34 cellular contexts compared by ENCODE assay signal in genomic region chr3:113597611-113598382, GRCh38.
"Had no signal": no experiment of that assay in that cellular context is flagged by ENCODE, and none has a peak within 500 bp of the region (broad histone marks: within the 10 kb centered on the region; RNA-seq: fewer than 3 reads in every experiment).

No MANE protein-coding gene starts in this region.

- H3K27me3 Mint-ChIP-seq: activated CD4-positive, alpha-beta memory T cell treated with anti-CD3 and anti-CD28 coated beads for 36 hours; activated naive CD8-positive, alpha-beta T cell treated with anti-CD3 and anti-CD28 coated beads for 36 hours; activated T-helper 17 cell treated with anti-CD3 and anti-CD28 coated beads, Interleukin-2, amount 50 U/mL, for 72 hours had no signal

- H3K27me3 ChIP-seq: body of pancreas, Peyer's patch, SJSA1 had no signal

- H3K4me1 ChIP-seq: Peyer's patch, SJSA1 had no signal

- ATAC-seq: activated CD4-positive, CD25-positive, alpha-beta regulatory T cell treated with anti-CD3 and anti-CD28 coated beads, Interleukin-2, amount 50 U/mL, for 24 hours; activated T-cell treated with anti-CD3 and anti-CD28 coated beads, Interleukin-2, amount 50 U/mL, for 72 hours; activated T-helper 17 cell treated with anti-CD3 and anti-CD28 coated beads, Interleukin-2, amount 50 U/mL, for 72 hours; body of pancreas; PC-3; WTC11 had no signal

- H3K36me3 Mint-ChIP-seq: WTC11 had no signal

- DNase-seq: activated CD4-positive, alpha-beta memory T cell treated with anti-CD3 and anti-CD28 coated beads for 36 hours; activated CD4-positive, alpha-beta T cell treated with anti-CD3 and anti-CD28 coated beads for 4 hours; activated CD4-positive, alpha-beta T cell treated with anti-CD3 and anti-CD28 coated beads, Interleukin-2, amount 50 U/mL, for 1 hour; activated CD8-positive, alpha-beta memory T cell treated with anti-CD3 and anti-CD28 coated beads, Interleukin-2, amount 50 U/mL, for 4 hours; activated effector memory CD4-positive, alpha-beta T cell treated with anti-CD3 and anti-CD28 coated beads, Interleukin-2, amount 50 U/mL, for 16 hours; activated naive CD4-positive, alpha-beta T cell; activated naive CD4-positive, alpha-beta T cell treated with anti-CD3 and anti-CD28 coated beads, Interleukin-2, amount 50 U/mL, for 16 hours; activated naive CD8-positive, alpha-beta T cell treated with anti-CD3 and anti-CD28 coated beads for 36 hours; activated T-cell treated with anti-CD3 and anti-CD28 coated beads for 4 hours; activated T-cell treated with anti-CD3 and anti-CD28 coated beads, Interleukin-2, amount 50 U/mL, for 72 hours; amniotic stem cell; body of pancreas; Karpas-422; KBM-7; NCI-H1105; NCI-H1417 treated with DMSO at 0.1 percent for 48 hours; NCI-H187 treated with DMSO at 0.1 percent for 48 hours; NCI-H2081 treated with DMSO at 0.1 percent for 48 hours; NCI-H345; NCI-H510A; NCI-H526; NCI-H748 treated with DMSO at 0.1 percent for 48 hours; NK-92 treated with Interleukin-12 subunit alpha and Interleukin-12 subunit beta, amount 100 ng/mL, for 24 hours; PC-3; Peyer's patch; RPMI8226; SHP77 treated with DMSO at 0.1 percent for 48 hours; SK-N-SH had no signal

- H3K4me3 ChIP-seq: body of pancreas, Peyer's patch, SJSA1 had no signal

- H3K27ac Mint-ChIP-seq: activated CD4-positive, alpha-beta memory T cell treated with anti-CD3 and anti-CD28 coated beads for 36 hours; activated naive CD8-positive, alpha-beta T cell treated with anti-CD3 and anti-CD28 coated beads for 36 hours; activated T-cell treated with anti-CD3 and anti-CD28 coated beads, Interleukin-2, amount 50 U/mL, for 72 hours; activated T-helper 17 cell treated with anti-CD3 and anti-CD28 coated beads, Interleukin-2, amount 50 U/mL, for 72 hours; T-helper 1 cell treated with Interleukin-12 subunit alpha and Interleukin-12 subunit beta and Interleukin-4 antibody, amounts not matched to agents 30 μg/mL and 1 μg/mL, for 36 hours; T-helper 2 cell treated with Interferon-gamma antibody and Interleukin-4, amounts not matched to agents 5 μg/mL and 100 μg/mL, for 36 hours; WTC11 had no signal

- H3K4me1 Mint-ChIP-seq: activated naive CD8-positive, alpha-beta T cell treated with anti-CD3 and anti-CD28 coated beads for 36 hours; activated T-helper 17 cell treated with anti-CD3 and anti-CD28 coated beads, Interleukin-2, amount 50 U/mL, for 72 hours had no signal

- H3K9me3 ChIP-seq: body of pancreas, Peyer's patch, SJSA1, SK-N-SH had no signal

- H3K27ac ChIP-seq: body of pancreas, Peyer's patch, SJSA1 had no signal

- H3K9me3 Mint-ChIP-seq: activated CD4-positive, alpha-beta memory T cell treated with anti-CD3 and anti-CD28 coated beads for 36 hours; activated naive CD8-positive, alpha-beta T cell treated with anti-CD3 and anti-CD28 coated beads for 36 hours; activated T-cell treated with anti-CD3 and anti-CD28 coated beads, Interleukin-2, amount 50 U/mL, for 72 hours; activated T-helper 17 cell treated with anti-CD3 and anti-CD28 coated beads, Interleukin-2, amount 50 U/mL, for 72 hours; T-helper 1 cell treated with Interleukin-12 subunit alpha and Interleukin-12 subunit beta and Interleukin-4 antibody, amounts not matched to agents 30 μg/mL and 1 μg/mL, for 36 hours; T-helper 2 cell treated with Interferon-gamma antibody and Interleukin-4, amounts not matched to agents 5 μg/mL and 100 μg/mL, for 36 hours; WTC11 had no signal

- H3K4me3 Mint-ChIP-seq: activated CD4-positive, alpha-beta memory T cell treated with anti-CD3 and anti-CD28 coated beads for 36 hours; activated naive CD8-positive, alpha-beta T cell treated with anti-CD3 and anti-CD28 coated beads for 36 hours; activated T-cell treated with anti-CD3 and anti-CD28 coated beads, Interleukin-2, amount 50 U/mL, for 72 hours; activated T-helper 17 cell treated with anti-CD3 and anti-CD28 coated beads, Interleukin-2, amount 50 U/mL, for 72 hours; T-helper 1 cell treated with Interleukin-12 subunit alpha and Interleukin-12 subunit beta and Interleukin-4 antibody, amounts not matched to agents 30 μg/mL and 1 μg/mL, for 36 hours; T-helper 2 cell treated with Interferon-gamma antibody and Interleukin-4, amounts not matched to agents 5 μg/mL and 100 μg/mL, for 36 hours; WTC11 had no signal
